ENCODE assay signal across 29 cellular contexts in genomic region chr11:120293038-120293800, GRCh38. TPM values are rescaled to one million over a fixed set of nuclear protein-coding genes. Genes with fewer than 3 reads are reported as not detected.
"Had no signal": no experiment of that assay in that cellular context is flagged by ENCODE, and none has a peak within 500 bp of the region (broad histone marks: within the 10 kb centered on the region; RNA-seq: fewer than 3 reads in every experiment).

No MANE protein-coding gene starts in this region.

- H3K4me1 ChIP-seq: prostate gland, testis, vagina had no signal

- H3K4me3 ChIP-seq: prostate gland, stomach, testis, vagina had no signal

- DNase-seq: activated CD4-positive, alpha-beta T cell treated with anti-CD3 and anti-CD28 coated beads for 4 hours; activated CD4-positive, alpha-beta T cell treated with anti-CD3 and anti-CD28 coated beads, Interleukin-2, amount 50 U/mL, for 48 hours; activated CD4-positive, CD25-positive, alpha-beta regulatory T cell; activated CD8-positive, alpha-beta memory T cell treated with anti-CD3 and anti-CD28 coated beads, Interleukin-2, amount 50 U/mL, for 48 hours; activated naive CD4-positive, alpha-beta T cell treated with anti-CD3 and anti-CD28 coated beads for 36 hours; activated naive CD8-positive, alpha-beta T cell treated with anti-CD3 and anti-CD28 coated beads, Interleukin-2, amount 10 ng/mL, durations not matched to agents 7 days and 5 days; activated T-cell treated with anti-CD3 and anti-CD28 coated beads, Interleukin-2, amount 50 U/mL, for 4 hours; amygdala; erythroblast; foreskin melanocyte; glutamatergic neuron; hippocampal formation; left ventricle myocardium superior; mammary epithelial cell; midbrain; natural killer cell; right cardiac atrium; stimulated activated CD4-positive, alpha-beta T cell treated with anti-CD3 and anti-CD28 coated beads, Interleukin-2, amount 100 ng/mL, for 24 hours; stomach; T-helper 17 cell; testis had no signal

- H3K9me3 ChIP-seq: prostate gland, stomach, testis, vagina had no signal

- H3K27ac ChIP-seq: prostate gland, stomach, testis, vagina had no signal

- ATAC-seq: activated T-cell treated with anti-CD3 and anti-CD28 coated beads, Interleukin-2, amount 50 U/mL, for 4 hours; left ventricle myocardium superior; natural killer cell; right cardiac atrium; stimulated activated memory B cell treated with anti-CD40 and anti-IgM and Interleukin-4, amounts not matched to agents 10 μg/mL and 1 μg/mL and 100 μg/mL, for 72 hours; T-helper 17 cell had no signal

- H3K27me3 ChIP-seq: testis, vagina had no signal

- H3K36me3 ChIP-seq: prostate gland, stomach, vagina had no signal

- FAIRE-seq: endometrium had no signal

RNA-seq across cellular contexts. Expression of gene TLCD5, which starts 31.9 kb away (rescaled TPM):
- total RNA-seq: natural killer cell had no signal

RNA-seq across cellular contexts. Expression of gene POU2F3, which starts 53.3 kb away (rescaled TPM):
- total RNA-seq: activated CD8-positive, alpha-beta memory T cell treated with anti-CD3 and anti-CD28 coated beads for 36 hours; activated naive CD4-positive, alpha-beta T cell treated with anti-CD3 and anti-CD28 coated beads for 36 hours; activated naive CD8-positive, alpha-beta T cell treated with anti-CD3 and anti-CD28 coated beads, Interleukin-2, amount 10 ng/mL, durations not matched to agents 7 days and 5 days; activated T-cell treated with anti-CD3 and anti-CD28 coated beads, Interleukin-2, amount 50 U/mL, for 4 hours; activated T-helper 2 cell treated with anti-CD3 and anti-CD28 coated beads, Interferon-gamma antibody, Interleukin-2, Interleukin-4, amounts not matched to agents 10 μg/mL and 5 μg/mL and 100 μg/mL, durations not matched to agents 14 hours and 24 hours and 36 hours; chondrocyte; left ventricle myocardium superior; natural killer cell; skeletal muscle tissue; T-helper 17 cell had no signal
